In genomic region chrX:101287402-101287801, GRCh38 we compare ENCODE assay signal across 9 cellular contexts. TPM values are rescaled to one million over a fixed set of nuclear protein-coding genes. Genes with fewer than 3 reads are reported as not detected.
DNase-seq lines count a peak whose midpoint lies in the region; ATAC-seq and TF ChIP-seq lines count a peak whose summit lies in the region.
"Had no signal": no experiment of that assay in that cellular context is flagged by ENCODE, and none has a peak within 500 bp of the region (broad histone marks: within the 10 kb centered on the region; RNA-seq: fewer than 3 reads in every experiment).

No MANE protein-coding gene starts in this region.

- no peaks in the 10 kb centered on the region for H3K9me3 ChIP-seq in left ventricle myocardium inferior (replicated peaks)

- H3K27ac Mint-ChIP-seq in activated CD4-positive, alpha-beta memory T cell treated with anti-CD3 and anti-CD28 coated beads for 36 hours = no peak overlapping the region
- H3K27ac Mint-ChIP-seq: stimulated activated naive CD8-positive, alpha-beta T cell treated with anti-CD3 and anti-CD28 coated beads, Interleukin-15, Interleukin-2, amounts not matched to agents 100 ng/mL and 50 ng/mL, for 24 hours had no signal

- intact Hi-C loops in left ventricle myocardium inferior (cut with micrococcal nuclease) = no loop called here
- intact Hi-C loops in cardiac septum (cut with DNase I) = no loop called here
- intact Hi-C loops in activated CD4-positive, alpha-beta memory T cell treated with anti-CD3 and anti-CD28 coated beads for 36 hours (cut with micrococcal nuclease) = loop anchor here (2.0 to 10.0 kb wide), 2 partner anchors 83 to 393 kb away; no protein-coding TSS in a partner anchor

- H3K27me3 ChIP-seq in left ventricle myocardium inferior (ENCODE audit: low read depth) = peaks cover 16% of the 10 kb centered on the region

- peak; percentile 62 for TF ChIP-seq CTCF in left ventricle myocardium inferior (IDR thresholded peaks at IDR 0.05; ENCODE audit: borderline replicate concordance)
- TF ChIP-seq CTCF in choroid plexus epithelial cell (conservative IDR thresholded peaks at IDR 0.05; ENCODE audit: low read depth, low read length) = peak; percentile 59

- no peaks in the 10 kb centered on the region for H3K36me3 ChIP-seq in left ventricle myocardium inferior

- H3K4me3 Mint-ChIP-seq in activated CD4-positive, alpha-beta memory T cell treated with anti-CD3 and anti-CD28 coated beads for 36 hours = no peak overlapping the region
- H3K4me3 Mint-ChIP-seq: stimulated activated naive CD8-positive, alpha-beta T cell treated with anti-CD3 and anti-CD28 coated beads, Interleukin-15, Interleukin-2, amounts not matched to agents 100 ng/mL and 50 ng/mL, for 24 hours had no signal

- CTCF ChIA-PET in activated CD4-positive, alpha-beta memory T cell treated with anti-CD3 and anti-CD28 coated beads for 36 hours (lab: Charles Lee) = interaction anchor here (0.6 to 1.3 kb wide), 6 partner anchors 10 to 602 kb away, joined by 3 read pairs; partner anchors contain the start of gene RPL36A

- ATAC-seq in HG03159 (IDR thresholded peaks at IDR 0.05; ENCODE audit: unreplicated experiment) (peak; percentile 84), HG02610 (IDR thresholded peaks at IDR 0.05; ENCODE audit: unreplicated experiment) (no peak)

- no peak overlapping the region for H3K27ac ChIP-seq in left ventricle myocardium inferior (replicated peaks)

- H3K4me3 ChIP-seq in left ventricle myocardium inferior (no peak overlapping the region), choroid plexus epithelial cell (ENCODE audit: low read depth, low read length) (no peak overlapping the region)

- H3K36me3 Mint-ChIP-seq in activated CD4-positive, alpha-beta memory T cell treated with anti-CD3 and anti-CD28 coated beads for 36 hours = no peaks in the 10 kb centered on the region

- peaks cover 2% of the 10 kb centered on the region for H3K27me3 Mint-ChIP-seq in activated CD4-positive, alpha-beta memory T cell treated with anti-CD3 and anti-CD28 coated beads for 36 hours
- H3K27me3 Mint-ChIP-seq: stimulated activated naive CD8-positive, alpha-beta T cell treated with anti-CD3 and anti-CD28 coated beads, Interleukin-15, Interleukin-2, amounts not matched to agents 100 ng/mL and 50 ng/mL, for 24 hours had no signal

- POLR2A ChIA-PET in activated CD4-positive, alpha-beta memory T cell treated with anti-CD3 and anti-CD28 coated beads for 36 hours (lab: Charles Lee) = no interaction called here

- no peaks in the 10 kb centered on the region for H3K4me1 Mint-ChIP-seq in activated CD4-positive, alpha-beta memory T cell treated with anti-CD3 and anti-CD28 coated beads for 36 hours (ENCODE audit: low read depth)

- H3K9me3 Mint-ChIP-seq in activated CD4-positive, alpha-beta memory T cell treated with anti-CD3 and anti-CD28 coated beads for 36 hours = no peaks in the 10 kb centered on the region
- H3K9me3 Mint-ChIP-seq: stimulated activated naive CD8-positive, alpha-beta T cell treated with anti-CD3 and anti-CD28 coated beads, Interleukin-15, Interleukin-2, amounts not matched to agents 100 ng/mL and 50 ng/mL, for 24 hours had no signal

- no peaks in the 10 kb centered on the region for H3K4me1 ChIP-seq in left ventricle myocardium inferior

- DNase-seq in left ventricle myocardium inferior = no peak
- DNase-seq in cardiac septum (ENCODE audit: low spot score) = no peak
- peak; percentile 32 for DNase-seq in NCI-H82 treated with DMSO at 0.1 percent for 48 hours (lab: John Stamatoyannopoulos, UW; ENCODE audit: unreplicated experiment)
- DNase-seq in choroid plexus epithelial cell (ENCODE audit: low read depth) = peak; percentile 67
- DNase-seq in mucosa of gallbladder (ENCODE audit: low spot score) = peak; percentile 13
- DNase-seq in activated CD4-positive, alpha-beta memory T cell treated with anti-CD3 and anti-CD28 coated beads for 36 hours = no peak

RNA-seq across cellular contexts. Expression of gene TAF7L, which starts 3.7 kb away (rescaled TPM):
- total RNA-seq in left ventricle myocardium inferior = 0.08 TPM
- total RNA-seq in cardiac septum = not detected
- total RNA-seq in mucosa of gallbladder = not detected
- total RNA-seq in activated CD4-positive, alpha-beta memory T cell treated with anti-CD3 and anti-CD28 coated beads for 36 hours = not detected

Comparison
In these comparisons a context has a peak if more than half of its experiments do, and no peak if none do; other contexts are left out.
1. DNase-seq: peak in NCI-H82 treated with DMSO at 0.1 percent for 48 hours (single experiment), choroid plexus epithelial cell (single experiment) and mucosa of gallbladder (single experiment); none in left ventricle myocardium inferior (single experiment), cardiac septum (single experiment) and activated CD4-positive, alpha-beta memory T cell treated with anti-CD3 and anti-CD28 coated beads for 36 hours (single experiment).